Comparison of ENCODE assay signal across 8 cellular contexts in genomic region chr11:6681949-6682348, GRCh38. TPM values are rescaled to one million over a fixed set of nuclear protein-coding genes. Genes with fewer than 3 reads are reported as not detected.
DNase-seq lines count a peak whose midpoint lies in the region; ATAC-seq, FAIRE-seq and TF ChIP-seq lines count a peak whose summit lies in the region.

No MANE protein-coding gene starts in this region.

- no peaks in the 10 kb centered on the region for H3K27me3 ChIP-seq in neural progenitor cell

- no peak for TF ChIP-seq POLR2A in H54 (IDR thresholded peaks at IDR 0.05; ENCODE audit: low read depth, low read length)

- ATAC-seq in HG02610 (IDR thresholded peaks at IDR 0.05; ENCODE audit: unreplicated experiment) = no peak

- peak overlapping the region; percentile 96 for H3K27ac Mint-ChIP-seq in dendritic cell treated with granulocyte-macrophage colony-stimulating factor and Interleukin-4, amounts not matched to agents 40 ng/mL and 50 ng/mL, for 4 days
- H3K27ac Mint-ChIP-seq in neural progenitor cell = peak overlapping the region; percentile 94

- H3K79me2 ChIP-seq in neural progenitor cell (ENCODE audit: low read depth) = peaks cover 28% of the 10 kb centered on the region

- H3K4me3 ChIP-seq in LNCaP clone FGC (ENCODE audit: low read depth, low read length) (peak overlapping the region; percentile 79), neural progenitor cell (peak overlapping the region; percentile 69)

- H3K9me3 ChIP-seq in neural progenitor cell (ENCODE audit: low read depth) = no peaks in the 10 kb centered on the region

- H3K27ac ChIP-seq in neural progenitor cell = no peak overlapping the region

- H2AFZ ChIP-seq in neural progenitor cell (replicated peaks) = no peak overlapping the region

- H4K20me1 ChIP-seq in neural progenitor cell (ENCODE audit: low read depth) = peaks cover 15% of the 10 kb centered on the region

- no peaks in the 10 kb centered on the region for H3K9me3 Mint-ChIP-seq in dendritic cell treated with granulocyte-macrophage colony-stimulating factor and Interleukin-4, amounts not matched to agents 40 ng/mL and 50 ng/mL, for 4 days
- H3K9me3 Mint-ChIP-seq in neural progenitor cell = no peaks in the 10 kb centered on the region

- peak overlapping the region; percentile 98 for H3K4me3 Mint-ChIP-seq in dendritic cell treated with granulocyte-macrophage colony-stimulating factor and Interleukin-4, amounts not matched to agents 40 ng/mL and 50 ng/mL, for 4 days
- H3K4me3 Mint-ChIP-seq in neural progenitor cell = peak overlapping the region; percentile 99

- peak overlapping the region; percentile 77 for H3K9ac ChIP-seq in neural progenitor cell

- H3K36me3 Mint-ChIP-seq in dendritic cell treated with granulocyte-macrophage colony-stimulating factor and Interleukin-4, amounts not matched to agents 40 ng/mL and 50 ng/mL, for 4 days (ENCODE audit: low read depth) = peaks cover 31% of the 10 kb centered on the region
- peaks cover 23% of the 10 kb centered on the region for H3K36me3 Mint-ChIP-seq in neural progenitor cell

- DNase-seq in CMK (ENCODE audit: low read depth) (peak; percentile 34), LNCaP clone FGC (ENCODE audit: low read depth) (no peak), neural progenitor cell (ENCODE audit: low spot score) (peak; percentile 12), H54 (ENCODE audit: insufficient read length, low spot score) (no peak), HK-2 (ENCODE audit: unreplicated experiment) (no peak), posterior cingulate gyrus (no peak)

- TF ChIP-seq CTCF in LNCaP clone FGC (IDR thresholded peaks at IDR 0.05; ENCODE audit: control insufficient read depth, extremely low read depth, insufficient read depth) (no peak), neural progenitor cell (IDR thresholded peaks at IDR 0.05) (no peak)

- peaks cover 23% of the 10 kb centered on the region for H3K4me1 Mint-ChIP-seq in dendritic cell treated with granulocyte-macrophage colony-stimulating factor and Interleukin-4, amounts not matched to agents 40 ng/mL and 50 ng/mL, for 4 days (ENCODE audit: low read depth)
- H3K4me1 Mint-ChIP-seq in neural progenitor cell = peaks cover 16% of the 10 kb centered on the region

- peaks cover 28% of the 10 kb centered on the region for H3F3A ChIP-seq in neural progenitor cell (ENCODE audit: low read depth)

- H3K4me2 ChIP-seq in neural progenitor cell = peak overlapping the region; percentile 83

- FAIRE-seq in H54 (lab: Jason Lieb, UNC) = no peak

- H3K27me3 Mint-ChIP-seq in dendritic cell treated with granulocyte-macrophage colony-stimulating factor and Interleukin-4, amounts not matched to agents 40 ng/mL and 50 ng/mL, for 4 days = peaks cover 2% of the 10 kb centered on the region
- H3K27me3 Mint-ChIP-seq in neural progenitor cell (ENCODE audit: insufficient read depth, low read depth) = peaks cover 7% of the 10 kb centered on the region

- peaks cover 15% of the 10 kb centered on the region for H3K4me1 ChIP-seq in neural progenitor cell

- H3K36me3 ChIP-seq in neural progenitor cell = peaks cover 8% of the 10 kb centered on the region

- intact Hi-C loops in dendritic cell treated with granulocyte-macrophage colony-stimulating factor and Interleukin-4, amounts not matched to agents 40 ng/mL and 50 ng/mL, for 4 days (cut with micrococcal nuclease) = loop anchor here (2.0 to 10.0 kb wide), 2 partner anchors 79 to 297 kb away; partner anchors contain the start of genes ILK and RRP8
- intact Hi-C loops in posterior cingulate gyrus (cut with DNase I) = no loop called here

RNA-seq across cellular contexts. Expression of gene MRPL17, which starts 1.2 kb away (rescaled TPM):
- 24.3 and 30.9 TPM in 2 replicates for total RNA-seq in neural progenitor cell (ENCODE audit: low replicate concordance)

RNA-seq across cellular contexts. Expression of gene DCHS1, which starts 26.3 kb away (rescaled TPM):
- total RNA-seq in neural progenitor cell (ENCODE audit: low replicate concordance) = 4.5 and 9.0 TPM in 2 replicates

Comparison
In these comparisons a context has a peak if more than half of its experiments do, and no peak if none do; other contexts are left out.
1. DNase-seq: peak in CMK (single experiment) and neural progenitor cell (single experiment); none in LNCaP clone FGC (single experiment), H54 (single experiment), HK-2 (single experiment) and posterior cingulate gyrus (0 of 10).